Comparison of ENCODE assay signal across 12 cellular contexts in the genomic region with DNA sequence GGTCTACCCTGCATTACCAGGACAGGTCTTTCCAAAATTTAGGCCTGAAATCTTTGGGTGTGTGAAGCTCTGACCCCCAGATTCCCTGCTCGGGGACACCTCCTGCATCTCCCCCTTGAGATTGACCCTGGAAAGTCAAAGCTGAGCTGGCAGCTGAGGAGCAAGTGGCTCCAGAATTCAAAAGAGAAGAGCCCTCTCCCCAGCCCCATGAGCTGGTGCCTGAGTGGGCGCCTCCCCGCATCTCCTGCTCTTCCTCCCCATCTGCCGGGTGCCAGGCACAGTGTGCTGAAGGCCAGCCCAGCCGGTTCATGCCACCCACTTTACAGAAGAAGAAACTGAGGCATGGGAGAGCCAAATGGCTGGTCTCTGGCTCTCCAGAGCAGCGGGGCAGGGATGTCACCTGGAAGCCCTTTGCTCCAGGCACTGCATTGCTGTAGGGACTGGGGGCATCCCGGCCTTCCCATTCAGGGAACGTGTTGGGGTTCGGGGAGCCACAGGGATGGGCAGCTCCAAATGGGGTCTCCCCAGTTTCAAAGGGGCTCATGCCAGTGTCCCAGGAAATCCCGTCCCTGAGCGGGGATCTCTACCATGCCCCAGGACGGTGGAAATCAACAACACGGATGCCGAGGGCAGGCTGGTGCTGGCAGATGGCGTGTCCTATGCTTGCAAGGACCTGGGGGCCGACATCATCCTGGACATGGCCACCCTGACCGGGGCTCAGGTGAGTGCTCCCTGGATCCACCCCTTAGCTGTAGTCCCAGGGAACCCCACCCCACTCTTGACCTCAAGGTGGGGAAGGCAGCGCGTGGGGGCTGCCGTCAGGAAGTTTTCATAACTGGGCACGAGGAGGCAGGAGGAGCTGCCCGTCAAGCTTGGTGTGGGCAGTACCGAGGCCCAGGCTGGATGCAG. TPM values are rescaled to one million over a fixed set of nuclear protein-coding genes. Genes with fewer than 3 reads are reported as not detected.
A peak's percentile ranks its signal among the peaks of the same experiment; 100 is the strongest.
DNase-seq lines count a peak whose midpoint lies in the region; ATAC-seq, FAIRE-seq and TF ChIP-seq lines count a peak whose summit lies in the region.
"Had no signal": no experiment of that assay in that cellular context is flagged by ENCODE, and none has a peak within 500 bp of the region (broad histone marks: within the 10 kb centered on the region; RNA-seq: fewer than 3 reads in every experiment).

No MANE protein-coding gene starts in this region.

- no peak for ATAC-seq in RWPE2 (ENCODE audit: low read depth)
- ATAC-seq in left lobe of liver = no peak
- ATAC-seq in stimulated activated effector memory CD8-positive, alpha-beta T cell treated with anti-CD3 and anti-CD28 coated beads, Interleukin-12 subunit alpha, Interleukin-12 subunit beta, amount 100 ng/mL, for 72 hours = no peak
- ATAC-seq in HG03045 (IDR thresholded peaks at IDR 0.05; ENCODE audit: unreplicated experiment) = no peak

- no peak overlapping the region for H3K27ac Mint-ChIP-seq in activated naive CD4-positive, alpha-beta T cell treated with anti-CD3 and anti-CD28 coated beads, Interleukin-2, amount 10 ng/mL, durations not matched to agents 7 days and 5 days
- peak overlapping the region; percentile 29 for H3K27ac Mint-ChIP-seq in stimulated activated effector memory CD8-positive, alpha-beta T cell treated with anti-CD3 and anti-CD28 coated beads, Interleukin-12 subunit alpha, Interleukin-12 subunit beta, amount 100 ng/mL, for 72 hours
- H3K27ac Mint-ChIP-seq: nephron had no signal

- no peaks in the 10 kb centered on the region for H3K36me3 ChIP-seq in RWPE2 (ENCODE audit: low read depth)

- no peaks in the 10 kb centered on the region for H3K9me3 ChIP-seq in RWPE2 (ENCODE audit: severe bottlenecking)

- peak; percentile 19 for DNase-seq in activated naive CD4-positive, alpha-beta T cell treated with anti-CD3 and anti-CD28 coated beads, Interleukin-2, amount 10 ng/mL, durations not matched to agents 7 days and 5 days
- DNase-seq in activated naive CD4-positive, alpha-beta T cell treated with Interleukin-2 at 50 U/mL for 16 hours = no peak
- DNase-seq in RWPE2 (ENCODE audit: low spot score) (peak; percentile 83), left lobe of liver (ENCODE audit: low spot score) (peak; percentile 36), H54 (ENCODE audit: insufficient read length, low spot score) (no peak), anterior cingulate cortex (lab: John Stamatoyannopoulos, UW) (no peak)
- peak in 1 of 2 donors; percentile 43 for DNase-seq in stimulated activated effector memory CD8-positive, alpha-beta T cell treated with anti-CD3 and anti-CD28 coated beads, Interleukin-12 subunit alpha, Interleukin-12 subunit beta, amount 100 ng/mL, for 72 hours (ENCODE audit: low spot score in 2 of 2)
- DNase-seq: HCEC 1CT, NCI-H1092 treated with DMSO at 0.1 percent for 48 hours had no signal

- no peak overlapping the region for H3K27ac ChIP-seq in RWPE2 (ENCODE audit: poor library complexity, severe bottlenecking)
- H3K27ac ChIP-seq: skin epidermis had no signal

- no peak overlapping the region for H3K4me3 ChIP-seq in RWPE2 (ENCODE audit: severe bottlenecking)
- H3K4me3 ChIP-seq: skin epidermis had no signal

- CTCF ChIA-PET in activated naive CD4-positive, alpha-beta T cell treated with anti-CD3 and anti-CD28 coated beads, Interleukin-2, amount 10 ng/mL, durations not matched to agents 7 days and 5 days (lab: Charles Lee) = interaction anchor here (0.8 to 1.3 kb wide), 2 partner anchors 9 to 10 kb away, joined by 3 read pairs; no protein-coding TSS in a partner anchor

- no peaks in the 10 kb centered on the region for H3K36me3 Mint-ChIP-seq in activated naive CD4-positive, alpha-beta T cell treated with anti-CD3 and anti-CD28 coated beads, Interleukin-2, amount 10 ng/mL, durations not matched to agents 7 days and 5 days
- H3K36me3 Mint-ChIP-seq in stimulated activated effector memory CD8-positive, alpha-beta T cell treated with anti-CD3 and anti-CD28 coated beads, Interleukin-12 subunit alpha, Interleukin-12 subunit beta, amount 100 ng/mL, for 72 hours = peaks cover 5% of the 10 kb centered on the region

- no peaks in the 10 kb centered on the region for H3K27me3 ChIP-seq in RWPE2 (ENCODE audit: insufficient read depth, poor library complexity, severe bottlenecking)

- H3K4me3 Mint-ChIP-seq in activated naive CD4-positive, alpha-beta T cell treated with anti-CD3 and anti-CD28 coated beads, Interleukin-2, amount 10 ng/mL, durations not matched to agents 7 days and 5 days = no peak overlapping the region
- no peak overlapping the region for H3K4me3 Mint-ChIP-seq in stimulated activated effector memory CD8-positive, alpha-beta T cell treated with anti-CD3 and anti-CD28 coated beads, Interleukin-12 subunit alpha, Interleukin-12 subunit beta, amount 100 ng/mL, for 72 hours
- H3K4me3 Mint-ChIP-seq: nephron had no signal

- no peaks in the 10 kb centered on the region for H3K4me1 Mint-ChIP-seq in activated naive CD4-positive, alpha-beta T cell treated with anti-CD3 and anti-CD28 coated beads, Interleukin-2, amount 10 ng/mL, durations not matched to agents 7 days and 5 days
- H3K4me1 Mint-ChIP-seq in stimulated activated effector memory CD8-positive, alpha-beta T cell treated with anti-CD3 and anti-CD28 coated beads, Interleukin-12 subunit alpha, Interleukin-12 subunit beta, amount 100 ng/mL, for 72 hours = peaks cover 5% of the 10 kb centered on the region

- FAIRE-seq in H54 (lab: Jason Lieb, UNC) = no peak

- no peak for TF ChIP-seq POLR2A in H54 (IDR thresholded peaks at IDR 0.05; ENCODE audit: low read depth, low read length)

- TF ChIP-seq CTCF in RWPE2 (IDR thresholded peaks at IDR 0.05; ENCODE audit: poor library complexity, severe bottlenecking) = no peak

- H3K27me3 Mint-ChIP-seq in activated naive CD4-positive, alpha-beta T cell treated with anti-CD3 and anti-CD28 coated beads, Interleukin-2, amount 10 ng/mL, durations not matched to agents 7 days and 5 days = no peaks in the 10 kb centered on the region

- H3K4me1 ChIP-seq in RWPE2 (ENCODE audit: insufficient read depth, poor library complexity, severe bottlenecking) = no peaks in the 10 kb centered on the region

- no peaks in the 10 kb centered on the region for H3K9me3 Mint-ChIP-seq in activated naive CD4-positive, alpha-beta T cell treated with anti-CD3 and anti-CD28 coated beads, Interleukin-2, amount 10 ng/mL, durations not matched to agents 7 days and 5 days
- H3K9me3 Mint-ChIP-seq in stimulated activated effector memory CD8-positive, alpha-beta T cell treated with anti-CD3 and anti-CD28 coated beads, Interleukin-12 subunit alpha, Interleukin-12 subunit beta, amount 100 ng/mL, for 72 hours = no peaks in the 10 kb centered on the region
- H3K9me3 Mint-ChIP-seq: nephron had no signal

RNA-seq across cellular contexts. Expression of gene NPEPL1, which starts 20.5 kb away (rescaled TPM):
- total RNA-seq in left lobe of liver = 12.8 TPM

Comparison
In these comparisons a context has a peak if more than half of its experiments do, and no peak if none do; other contexts are left out.
1. DNase-seq: peak in activated naive CD4-positive, alpha-beta T cell treated with anti-CD3 and anti-CD28 coated beads, Interleukin-2, amount 10 ng/mL, durations not matched to agents 7 days and 5 days (single experiment), RWPE2 (single experiment) and left lobe of liver (single experiment); none in activated naive CD4-positive, alpha-beta T cell treated with Interleukin-2 at 50 U/mL for 16 hours (single experiment), H54 (single experiment) and anterior cingulate cortex (0 of 58).